ENCODE assay signal across 20 cellular contexts in the genomic region with DNA sequence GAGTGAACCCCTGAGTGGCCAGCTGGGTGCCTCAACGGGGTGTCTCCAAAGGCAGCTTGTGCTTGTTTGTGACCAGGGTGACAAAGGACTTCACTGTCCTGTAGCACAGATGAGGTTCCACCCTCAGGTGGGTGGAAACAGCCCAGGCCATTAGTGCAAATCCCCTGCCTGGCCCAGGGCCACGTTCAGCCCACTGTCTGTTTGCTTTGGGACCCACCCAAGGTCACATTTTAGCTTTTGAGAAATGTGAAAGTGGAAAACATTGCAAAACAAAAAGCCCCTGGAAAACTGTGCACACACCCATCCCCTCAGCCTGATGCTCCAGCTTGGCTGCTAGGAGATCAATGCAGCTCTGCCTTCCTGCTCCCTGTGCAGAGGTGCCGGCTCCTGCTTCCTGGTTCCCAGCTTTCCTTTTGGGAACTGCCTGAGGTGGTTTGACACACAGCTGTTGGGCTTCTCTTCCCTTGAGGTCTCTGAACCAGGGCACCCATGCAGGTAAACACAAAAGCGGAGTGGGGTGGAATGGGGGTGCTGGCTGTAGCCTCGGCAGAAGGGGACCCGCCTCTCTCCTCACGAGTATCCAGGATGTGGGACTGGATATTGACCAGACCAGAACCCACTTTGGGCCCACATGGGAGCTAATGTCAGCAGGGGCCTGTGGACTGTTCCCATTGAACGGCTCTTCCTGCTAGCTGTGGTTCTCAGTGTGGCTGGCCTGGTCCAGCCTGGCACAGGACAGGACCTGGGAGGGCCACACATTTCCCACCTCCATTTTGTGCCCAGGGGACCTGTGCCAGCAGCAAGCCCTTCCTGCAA. TPM values are rescaled to one million over a fixed set of nuclear protein-coding genes. Genes with fewer than 3 reads are reported as not detected.
DNase-seq lines count a peak whose midpoint lies in the region; ATAC-seq and TF ChIP-seq lines count a peak whose summit lies in the region.
"Had no signal": no experiment of that assay in that cellular context is flagged by ENCODE, and none has a peak within 500 bp of the region (broad histone marks: within the 10 kb centered on the region; RNA-seq: fewer than 3 reads in every experiment).

No MANE protein-coding gene starts in this region.

- H3K9me3 ChIP-seq in body of pancreas (no peaks in the 10 kb centered on the region), tibial nerve (no peaks in the 10 kb centered on the region)
- H3K9me3 ChIP-seq: tibial artery had no signal

- TF ChIP-seq POLR2A in body of pancreas (IDR thresholded peaks at IDR 0.05) (peak in 2 of 3 donors; percentile 33 to 66), tibial nerve (IDR thresholded peaks at IDR 0.05) (no peak)

- H3K4me3 ChIP-seq in body of pancreas (no peak overlapping the region), tibial nerve (no peak overlapping the region)
- H3K4me3 ChIP-seq: tibial artery had no signal

- ATAC-seq in body of pancreas (peak; percentile 57), left cardiac atrium (peak in 1 of 2 donors; percentile 31), HG03354 (IDR thresholded peaks at IDR 0.05; ENCODE audit: poor library complexity, severe bottlenecking, unreplicated experiment) (no peak)

- H3K27ac ChIP-seq in body of pancreas: peak overlapping the region in 3 of 4 donors; percentile 57 to 86 (median 62)
- peak overlapping the region in 2 of 4 donors; percentile 37 to 72 for H3K27ac ChIP-seq in tibial nerve
- H3K27ac ChIP-seq: tibial artery had no signal

- intact Hi-C loops in body of pancreas (cut with DNase I): no loop called here
- intact Hi-C loops in left cardiac atrium (cut with DNase I): no loop called here

- H3K27me3 ChIP-seq in body of pancreas (no peaks in the 10 kb centered on the region), tibial nerve (no peaks in the 10 kb centered on the region)
- H3K27me3 ChIP-seq: tibial artery had no signal

- H3K4me1 ChIP-seq in body of pancreas (peaks cover 18% of the 10 kb centered on the region), tibial nerve (peaks cover 0 to 49% (median 26%) of the 10 kb centered on the region in 4 donors)

- peak in 1 of 2 donors; percentile 61 for TF ChIP-seq EP300 in tibial nerve (IDR thresholded peaks at IDR 0.05)

- H3K36me3 ChIP-seq in body of pancreas (replicated peaks in 1 of 2; ENCODE audit: insufficient read depth in 1 of 2, low read depth in 2 of 2) (no peaks in the 10 kb centered on the region), tibial nerve (no peaks in the 10 kb centered on the region)
- H3K36me3 ChIP-seq: tibial artery had no signal

- DNase-seq in NCI-H345 (lab: John Stamatoyannopoulos, UW) (peak; percentile 23), NCI-H345 treated with DMSO at 0.1 percent for 48 hours (lab: John Stamatoyannopoulos, UW; ENCODE audit: unreplicated experiment) (no peak), body of pancreas (peak; percentile 30 to 73 (median 37)), left cardiac atrium (peak; percentile 57), tibial nerve (ENCODE audit: low spot score in 2 of 2) (peak; percentile 59 to 60), GF-D8 (lab: John Stamatoyannopoulos, UW) (no peak), GOT3 (lab: John Stamatoyannopoulos, UW) (no peak)
- DNase-seq: 8988T; activated CD4-positive, alpha-beta T cell treated with anti-CD3 and anti-CD28 coated beads for 48 hours; central memory CD4-positive, alpha-beta T cell; DND-41; NCI-H1092; NCI-H2081; NCI-H446 treated with DMSO at 0.1 percent for 48 hours; nephron progenitor cell; RPMI8226; small intestine; SW 1271; tibial artery had no signal

- WGBS in body of pancreas, 2 donors: 52 to 55% methylated on average over 6 to 8 of the region's 8 CpGs
- WGBS in tibial nerve, 2 donors: 26 to 49% methylated on average over 5 to 8 of the region's 8 CpGs

- TF ChIP-seq CTCF in body of pancreas (IDR thresholded peaks at IDR 0.05) (no peak), tibial nerve (IDR thresholded peaks at IDR 0.05) (no peak)

RNA-seq across cellular contexts. Expression of a gene that starts 7.9 kb away (rescaled TPM):
- total RNA-seq in body of pancreas (10 to 100 TPM; 12.2 to 46.5 TPM), left cardiac atrium (10 to 100 TPM in 1 of 2 donors, 1 to 10 TPM in 1; 4.8 to 27.9 TPM), tibial nerve (10 to 100 TPM; 16.7 to 50.1 (median 27.8) TPM)

RNA-seq across cellular contexts. Expression of a gene that starts 22.8 kb away (rescaled TPM):
- total RNA-seq in body of pancreas: 10 to 100 TPM; 34.8 to 55.7 TPM
- 10 to 100 TPM; 38.9 to 39.3 TPM for total RNA-seq in left cardiac atrium
- 100 to 1,000 TPM in 2 of 4 donors, 10 to 100 TPM in 2; 66.8 to 108 (median 96.2) TPM for total RNA-seq in tibial nerve

Comparison
In these comparisons a context has a peak if more than half of its experiments do, and no peak if none do; other contexts are left out.
1. DNase-seq: peak in NCI-H345 (single experiment), body of pancreas (4 of 4), left cardiac atrium (single experiment) and tibial nerve (2 of 2); none in NCI-H345 treated with DMSO at 0.1 percent for 48 hours (single experiment), GF-D8 (single experiment) and GOT3 (single experiment).
2. POLR2A ChIP-seq: peak in body of pancreas (2 of 3); none in tibial nerve (0 of 2).